11 cellular contexts compared by ENCODE assay signal in the genomic region with DNA sequence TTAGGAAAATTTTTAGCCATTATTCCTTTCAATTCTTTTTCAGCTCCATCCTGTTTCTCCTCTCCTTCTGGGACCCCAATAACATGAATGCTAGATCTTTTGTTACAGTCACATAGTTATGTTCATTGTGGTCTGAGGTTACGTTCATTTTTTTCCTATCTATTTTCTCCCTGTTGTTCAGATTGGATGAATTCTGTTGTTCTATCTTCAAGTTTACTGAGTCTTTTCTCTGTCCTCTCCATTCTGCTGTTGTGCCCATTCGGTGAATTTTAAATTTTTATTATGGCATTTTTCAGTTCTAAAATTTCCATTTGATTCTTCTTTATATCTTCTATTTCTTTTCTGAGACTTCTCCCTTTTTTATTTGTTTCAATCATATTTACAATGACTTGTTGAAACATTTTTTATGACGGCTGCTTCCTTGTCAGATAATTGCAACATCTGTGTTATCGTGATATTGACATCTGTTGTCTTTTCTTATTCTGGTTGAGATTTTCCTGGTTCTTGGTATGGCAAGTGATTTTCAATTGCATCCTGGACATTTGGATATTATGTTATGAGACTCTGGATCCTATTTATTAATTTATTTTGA.
"Had no signal": no experiment of that assay in that cellular context is flagged by ENCODE, and none has a peak within 500 bp of the region (broad histone marks: within the 10 kb centered on the region; RNA-seq: fewer than 3 reads in every experiment).

No MANE protein-coding gene starts in this region.

- H3K27me3 Mint-ChIP-seq: T-helper 17 cell had no signal

- H3K27ac Mint-ChIP-seq: endodermal cell; nephron progenitor cell; stimulated activated effector memory CD8-positive, alpha-beta T cell treated with anti-CD3 and anti-CD28 coated beads, Interleukin-12 subunit alpha, Interleukin-12 subunit beta, amount 100 ng/mL, for 72 hours; T-helper 17 cell; WTC11 had no signal

- H3K4me3 Mint-ChIP-seq: endodermal cell; nephron progenitor cell; stimulated activated effector memory CD8-positive, alpha-beta T cell treated with anti-CD3 and anti-CD28 coated beads, Interleukin-12 subunit alpha, Interleukin-12 subunit beta, amount 100 ng/mL, for 72 hours; T-helper 17 cell; WTC11 had no signal

- H3K4me1 Mint-ChIP-seq: endodermal cell had no signal

- H3K36me3 Mint-ChIP-seq: stimulated activated effector memory CD8-positive, alpha-beta T cell treated with anti-CD3 and anti-CD28 coated beads, Interleukin-12 subunit alpha, Interleukin-12 subunit beta, amount 100 ng/mL, for 72 hours had no signal

- DNase-seq: activated CD4-positive, alpha-beta T cell treated with anti-CD3 and anti-CD28 coated beads, Interleukin-2, amount 50 U/mL, for 1 hour; aorta; heart right ventricle; mesendoderm; nephron progenitor cell; occipital lobe; substantia nigra; T-helper 17 cell had no signal
